ENCODE assay signal across 8 cellular contexts in the genomic region with DNA sequence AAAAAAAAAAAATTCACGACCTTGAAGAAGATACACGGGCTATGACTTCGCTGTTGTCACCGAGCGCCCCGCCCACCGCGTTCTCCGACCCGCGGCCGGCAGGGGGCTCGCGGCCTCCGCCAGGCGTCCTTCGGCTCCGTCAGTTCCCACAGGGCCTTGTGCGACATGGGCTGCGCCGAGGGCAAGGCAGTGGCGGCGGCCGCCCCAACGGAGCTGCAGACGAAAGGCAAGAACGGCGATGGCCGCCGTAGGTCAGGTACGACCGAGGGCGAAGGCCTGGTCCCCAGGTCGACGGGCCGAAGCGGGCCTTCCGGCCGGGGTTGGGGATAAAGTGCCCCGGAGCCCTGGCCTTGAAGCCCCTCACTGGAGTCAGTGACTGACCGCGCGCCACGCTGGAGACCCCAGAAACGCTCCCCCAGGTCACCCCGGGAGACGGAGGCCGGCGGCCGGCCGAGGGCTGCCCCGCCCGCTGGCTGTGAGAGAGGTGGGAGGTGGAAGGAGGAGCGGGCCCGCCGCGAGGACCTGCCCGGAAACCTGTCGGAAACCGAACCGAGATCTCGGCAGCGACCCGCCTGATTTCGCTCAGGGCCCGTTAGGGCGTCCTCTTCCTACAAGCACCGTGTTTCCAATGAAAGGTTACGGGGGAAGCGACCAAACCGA. TPM values are rescaled to one million over a fixed set of nuclear protein-coding genes. Genes with fewer than 3 reads are reported as not detected.
DNase-seq lines count a peak whose midpoint lies in the region; ATAC-seq and TF ChIP-seq lines count a peak whose summit lies in the region.

A gene (plus strand): TSS at position 142 of the 660 bp plus-strand sequence. CDS start 24 bp downstream, at position 166.

- DNase-seq in 8988T (peak; percentile 88), SK-N-DZ (ENCODE audit: low spot score) (peak; percentile 29), Right ventricle myocardium inferior (ENCODE audit: missing footprints) (peak; percentile 92), ovary (peak; percentile 83 to 88 (median 85)), thoracic aorta (ENCODE audit: low spot score) (peak; percentile 44)
- DNase-seq in activated naive CD4-positive, alpha-beta T cell treated with anti-CD3 and anti-CD28 coated beads, Interleukin-2, amount 50 U/mL, for 16 hours = peak; percentile 88

- H3K9me3 ChIP-seq in ovary = no peaks in the 10 kb centered on the region
- no peaks in the 10 kb centered on the region for H3K9me3 ChIP-seq in thoracic aorta

- H3K27ac ChIP-seq in ovary (peak within 1 kb of the TSS; percentile 80 to 93), thoracic aorta (peak within 1 kb of the TSS; percentile 85 to 92)

- no peak for TF ChIP-seq EP300 in ovary (IDR thresholded peaks at IDR 0.05)

- H3K36me3 ChIP-seq in ovary = no peaks in the 10 kb centered on the region
- H3K36me3 ChIP-seq in thoracic aorta = no peaks in the 10 kb centered on the region

- TF ChIP-seq CTCF in ovary (IDR thresholded peaks at IDR 0.05) (peak; percentile 65 to 94 (median 93)), thoracic aorta (IDR thresholded peaks at IDR 0.05) (peak; percentile 85)

- H3K27me3 ChIP-seq in ovary = no peaks in the 10 kb centered on the region
- H3K27me3 ChIP-seq in thoracic aorta (replicated peaks; ENCODE audit: insufficient read depth) = no peaks in the 10 kb centered on the region

- H3K4me1 ChIP-seq in ovary (ENCODE audit: insufficient read depth) = peaks cover 7% of the 10 kb centered on the region
- peaks cover 15 to 37% of the 10 kb centered on the region in 2 donors for H3K4me1 ChIP-seq in thoracic aorta (ENCODE audit: control insufficient read depth in 1 of 2, low read depth in 2 of 2)

- TF ChIP-seq POLR2A in ovary (IDR thresholded peaks at IDR 0.05) = peak; percentile 68

- WGBS in ovary, 3 donors = 2 to 3% (median 2%) methylated on average over 67 to 71 of the region's 71 CpGs

- peak within 1 kb of the TSS; percentile 69 for H3K4me3 ChIP-seq in ovary
- peak within 1 kb of the TSS; percentile 85 for H3K4me3 ChIP-seq in thoracic aorta

- intact Hi-C loops in Right ventricle myocardium inferior (cut with DNase I) = loop anchor here (2.0 to 5.0 kb wide), 3 partner anchors 71 to 142 kb away; a partner anchor contains a TSS
- intact Hi-C loops in ovary (cut with DNase I) = loop anchor here in 3 of 4 donors (2.0 to 5.0 kb wide), 3 partner anchors 72 to 141 kb away; a partner anchor contains a TSS

- peak; percentile 84 for ATAC-seq in GM18858 (IDR thresholded peaks at IDR 0.05; ENCODE audit: unreplicated experiment)
- peak; percentile 91 for ATAC-seq in HG03097 (IDR thresholded peaks at IDR 0.05; ENCODE audit: low FRiP score, unreplicated experiment)
- peak; percentile 93 for ATAC-seq in Right ventricle myocardium inferior
- ATAC-seq in thoracic aorta (ENCODE audit: insufficient number of reproducible peaks, low FRiP score, low read depth) = peak; percentile 56

RNA-seq across cellular contexts. Expression of the gene that starts here (rescaled TPM):
- polyA plus RNA-seq in SK-N-DZ (2014; cell fraction: cytosol; rRNA removed) = 238 and 256 TPM in 2 replicates
- 89.8 and 120 TPM in 2 replicates for polyA plus RNA-seq in SK-N-DZ (2014; cell fraction: nucleus; rRNA removed)
- total RNA-seq in Right ventricle myocardium inferior (89.3 TPM), ovary (100 to 1,000 TPM in 2 of 7 donors, 10 to 100 TPM in 5; 70.5 to 157 (median 77.4) TPM), thoracic aorta (100 to 1,000 TPM; 269 to 332 TPM)
- polyA plus RNA-seq in ovary = 10 to 100 TPM; 45.0 to 86.9 TPM

Comparison
In these comparisons a context has a peak if more than half of its experiments do, and no peak if none do; other contexts are left out.
1. Peak in every context shown above with its lines: DNase-seq, ATAC-seq, H3K4me3 ChIP-seq and H3K27ac ChIP-seq.
2. DNase-seq: peak in every context shown above with its lines; median percentile 92 in Right ventricle myocardium inferior; 88 in 8988T; 88 in activated naive CD4-positive, alpha-beta T cell treated with anti-CD3 and anti-CD28 coated beads, Interleukin-2, amount 50 U/mL, for 16 hours; 85 in ovary; 44 in thoracic aorta; 29 in SK-N-DZ.